8 cellular contexts compared by ENCODE assay signal in the genomic region with DNA sequence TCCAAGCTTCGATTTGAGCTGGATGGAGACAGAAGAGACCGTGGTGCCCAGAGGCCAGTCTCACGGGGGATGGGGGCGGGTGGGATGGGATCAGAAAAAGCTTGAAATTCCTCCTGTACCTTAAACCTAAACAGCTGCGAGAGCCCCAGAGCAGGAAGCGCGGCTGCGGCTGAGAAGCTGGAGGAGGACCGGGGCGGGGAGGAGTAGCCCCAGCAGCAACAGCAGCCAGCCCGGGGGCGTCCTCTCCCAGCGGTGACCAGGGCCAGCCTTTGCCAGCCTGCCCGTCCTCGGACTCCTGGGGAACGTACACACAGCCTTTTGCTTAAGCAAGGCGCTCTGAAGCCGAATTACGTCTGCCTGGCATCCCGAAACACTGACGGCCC. TPM values are rescaled to one million over a fixed set of nuclear protein-coding genes. Genes with fewer than 3 reads are reported as not detected.
A peak's percentile ranks its signal among the peaks of the same experiment; 100 is the strongest.
DNase-seq lines count a peak whose midpoint lies in the region; ATAC-seq and TF ChIP-seq lines count a peak whose summit lies in the region.

No MANE protein-coding gene starts in this region.

- H3K9me3 ChIP-seq in Panc1 (ENCODE audit: control insufficient read depth, insufficient read depth, low read depth, low read length) (no peaks in the 10 kb centered on the region), fibroblast of lung (ENCODE audit: control insufficient read depth, insufficient read depth, low read depth, low read length) (no peaks in the 10 kb centered on the region)

- H2AFZ ChIP-seq in fibroblast of lung (ENCODE audit: low read length): no peak overlapping the region

- peaks cover 22% of the 10 kb centered on the region for H3K27me3 ChIP-seq in Panc1 (ENCODE audit: control insufficient read depth, insufficient read depth, low read length)
- peaks cover 34% of the 10 kb centered on the region for H3K27me3 ChIP-seq in fibroblast of lung (ENCODE audit: control insufficient read depth, insufficient read depth, low read length)

- CTCF ChIA-PET in Panc1 (lab: Charles Lee): interaction anchor here (0.6 to 1.4 kb wide), 2 partner anchors 57 to 157 kb away, joined by 4 to 6 read pairs; no protein-coding TSS in a partner anchor

- peaks cover 21% of the 10 kb centered on the region for H3K4me1 Mint-ChIP-seq in T-helper 1 cell treated with Interleukin-12 subunit alpha and Interleukin-12 subunit beta and Interleukin-4 antibody, amounts not matched to agents 30 μg/mL and 1 μg/mL, for 36 hours (ENCODE audit: low read depth)
- peaks cover 22% of the 10 kb centered on the region for H3K4me1 Mint-ChIP-seq in osteocyte (ENCODE audit: unreplicated experiment)

- POLR2A ChIA-PET in Panc1 (lab: Charles Lee): interaction anchor here (0.6 kb wide), 1 partner anchor 21 kb away, joined by 3 read pairs; no protein-coding TSS in a partner anchor

- H3K9me3 Mint-ChIP-seq in T-helper 1 cell treated with Interleukin-12 subunit alpha and Interleukin-12 subunit beta and Interleukin-4 antibody, amounts not matched to agents 30 μg/mL and 1 μg/mL, for 36 hours: no peaks in the 10 kb centered on the region
- no peaks in the 10 kb centered on the region for H3K9me3 Mint-ChIP-seq in osteocyte (ENCODE audit: unreplicated experiment)

- H3K27ac Mint-ChIP-seq in T-helper 1 cell treated with Interleukin-12 subunit alpha and Interleukin-12 subunit beta and Interleukin-4 antibody, amounts not matched to agents 30 μg/mL and 1 μg/mL, for 36 hours: no peak overlapping the region
- no peak overlapping the region for H3K27ac Mint-ChIP-seq in osteocyte (ENCODE audit: unreplicated experiment)

- peak overlapping the region; percentile 40 to 68 for H3K4me3 ChIP-seq in Panc1 (ENCODE audit: low read depth in 2 of 2, low read length in 2 of 2)
- peak overlapping the region; percentile 49 to 64 (median 56) for H3K4me3 ChIP-seq in fibroblast of lung (replicated peaks in 1 of 4; ENCODE audit: control extremely low read depth in 1 of 4, insufficient read depth in 1 of 4, low read depth in 3 of 4, low read length in 4 of 4)

- in situ Hi-C loops in Panc1 (cut with HindIII; ENCODE audit: low pct_unique_long_range_greater_than_20kb, low sequenced_read_pairs): no loop called here

- peaks cover 3% of the 10 kb centered on the region; the same call in 1 of the 2 replicates for H3K4me1 ChIP-seq in Panc1 (ENCODE audit: control insufficient read depth, insufficient read depth, low read length)
- H3K4me1 ChIP-seq in fibroblast of lung (ENCODE audit: control insufficient read depth, extremely low read depth, insufficient read depth, low read length): no peaks in the 10 kb centered on the region

- DNase-seq in T-helper 1 cell (no peak), Panc1 (ENCODE audit: low read depth, low spot score) (no peak), fibroblast of lung (ENCODE audit: low read depth in 2 of 2) (peak in 1 of 2 donors; percentile 16), osteocyte (ENCODE audit: extremely low spot score, unreplicated experiment) (no peak), caudate nucleus (lab: John Stamatoyannopoulos, UW) (no peak), NCI-H526 treated with DMSO at 0.1 percent for 48 hours (lab: John Stamatoyannopoulos, UW) (no peak)

- no peaks in the 10 kb centered on the region for H3K79me2 ChIP-seq in fibroblast of lung (ENCODE audit: control insufficient read depth, insufficient read depth, low read length)

- H3K9ac ChIP-seq in fibroblast of lung (ENCODE audit: insufficient read depth, low read length): no peak overlapping the region

- no peaks in the 10 kb centered on the region for H4K20me1 ChIP-seq in fibroblast of lung (ENCODE audit: control insufficient read depth, extremely low read depth, insufficient read depth, low read length)

- intact Hi-C loops in Panc1 (cut with micrococcal nuclease; ENCODE audit: unreplicated experiment): loop anchor here (5.0 kb wide), 2 partner anchors 158 to 233 kb away; no protein-coding TSS in a partner anchor

- H3K4me2 ChIP-seq in fibroblast of lung (ENCODE audit: extremely low read depth, insufficient read depth, low read length): peak overlapping the region; percentile 92

- TF ChIP-seq CTCF in Panc1 (IDR thresholded peaks at IDR 0.05) (no peak), fibroblast of lung (conservative IDR thresholded peaks at IDR 0.05 in 1 of 2, IDR thresholded peaks at IDR 0.05 in 1 of 2; ENCODE audit: low read depth in 1 of 2, low read length in 2 of 2) (no peak), osteocyte (IDR thresholded peaks at IDR 0.05) (no peak)

- H3K36me3 ChIP-seq in Panc1 (ENCODE audit: control insufficient read depth, insufficient read depth, low read length): no peaks in the 10 kb centered on the region
- H3K36me3 ChIP-seq in fibroblast of lung (ENCODE audit: control insufficient read depth, insufficient read depth, low read length): no peaks in the 10 kb centered on the region

- peak overlapping the region; percentile 81 for H3K4me3 Mint-ChIP-seq in T-helper 1 cell treated with Interleukin-12 subunit alpha and Interleukin-12 subunit beta and Interleukin-4 antibody, amounts not matched to agents 30 μg/mL and 1 μg/mL, for 36 hours
- H3K4me3 Mint-ChIP-seq in osteocyte (ENCODE audit: unreplicated experiment): peak overlapping the region; percentile 84

- H3K27ac ChIP-seq in Panc1 (ENCODE audit: low read length) (no peak overlapping the region), fibroblast of lung (ENCODE audit: insufficient read depth, low read length) (no peak overlapping the region), caudate nucleus (ENCODE audit: low read depth, low read length) (no peak overlapping the region)

- ATAC-seq in HG02678 (IDR thresholded peaks at IDR 0.05; ENCODE audit: unreplicated experiment): peak; percentile 27
- ATAC-seq in Panc1: peak; percentile 58

- peaks cover 2% of the 10 kb centered on the region for H3K36me3 Mint-ChIP-seq in T-helper 1 cell treated with Interleukin-12 subunit alpha and Interleukin-12 subunit beta and Interleukin-4 antibody, amounts not matched to agents 30 μg/mL and 1 μg/mL, for 36 hours (ENCODE audit: low read depth)
- no peaks in the 10 kb centered on the region for H3K36me3 Mint-ChIP-seq in osteocyte (ENCODE audit: unreplicated experiment)

- H3K27me3 Mint-ChIP-seq in T-helper 1 cell treated with Interleukin-12 subunit alpha and Interleukin-12 subunit beta and Interleukin-4 antibody, amounts not matched to agents 30 μg/mL and 1 μg/mL, for 36 hours (ENCODE audit: low read depth): peaks cover 88% of the 10 kb centered on the region
- H3K27me3 Mint-ChIP-seq in osteocyte (ENCODE audit: unreplicated experiment): peaks cover 84% of the 10 kb centered on the region

- no TSS peak for BruUV-seq in Panc1 (replicated peaks; lab: Mats Ljungman, UMichigan)

RNA-seq across cellular contexts. Expression of a gene that starts 17.4 kb away (rescaled TPM):
- total RNA-seq in Panc1 (2021; ENCODE audit: unreplicated experiment) (not detected), fibroblast of lung (not detected in 2 replicates), osteocyte (not detected in 2 replicates)
- not detected for polyA plus RNA-seq in Panc1 (2012; ENCODE audit: insufficient read length)
- polyA plus RNA-seq in fibroblast of lung: not detected in 2 replicates
- polyA plus RNA-seq in fibroblast of lung (2012): not detected in 2 replicates
- not detected in 2 replicates for polyA minus RNA-seq in fibroblast of lung (ENCODE audit: low replicate concordance)

RNA-seq across cellular contexts. Expression of a gene that starts 20.8 kb away (rescaled TPM):
- 43.4 TPM for total RNA-seq in Panc1 (2021; ENCODE audit: unreplicated experiment)
- 25.7 TPM for polyA plus RNA-seq in Panc1 (2012; ENCODE audit: insufficient read length)
- 50.0 and 57.0 TPM in 2 replicates for total RNA-seq in fibroblast of lung
- polyA plus RNA-seq in fibroblast of lung: 39.9 and 57.2 TPM in 2 replicates
- polyA plus RNA-seq in fibroblast of lung (2012): 34.1 and 35.2 TPM in 2 replicates
- 2.6 and 16.8 TPM in 2 replicates for polyA minus RNA-seq in fibroblast of lung (ENCODE audit: low replicate concordance)
- total RNA-seq in osteocyte: 34.6 and 35.9 TPM in 2 replicates
